Comparison of ENCODE assay signal across 8 cellular contexts in genomic region chr10:97401455-97401919, GRCh38. TPM values are rescaled to one million over a fixed set of nuclear protein-coding genes. Genes with fewer than 3 reads are reported as not detected.
DNase-seq lines count a peak whose midpoint lies in the region; ATAC-seq and TF ChIP-seq lines count a peak whose summit lies in the region.

No MANE protein-coding gene starts in this region.

- H3K27me3 Mint-ChIP-seq in T-cell, result no peaks in the 10 kb centered on the region

- POLR2A ChIA-PET in T-cell (lab: Charles Lee), result interaction anchor here (0.5 to 1.6 kb wide), 24 partner anchors 8 to 1272 kb away, joined by 3 to 16 read pairs (median 4); partner anchors contain the start of gene GOLGA7B (in 1 of the 2)

- CTCF ChIA-PET in T-cell (lab: Charles Lee), result interaction anchor here in 1 of 2 donors (0.6 to 2.7 kb wide), 11 partner anchors 9 to 329 kb away, joined by 3 to 14 read pairs (median 4); partner anchors contain the start of genes FRAT1 and PGAM1

- no peaks in the 10 kb centered on the region for H3K36me3 Mint-ChIP-seq in T-cell

- peak overlapping the region; percentile 93 to 98 (median 95) for H3K4me3 Mint-ChIP-seq in T-cell

- TF ChIP-seq POLR2A in sigmoid colon (IDR thresholded peaks at IDR 0.05), result no peak

- no peaks in the 10 kb centered on the region for H3K9me3 ChIP-seq in sigmoid colon

- peak overlapping the region; percentile 88 for H3K4me3 ChIP-seq in GM12875 (ENCODE audit: low read depth, low read length)
- peak overlapping the region; percentile 93 for H3K4me3 ChIP-seq in fibroblast of mammary gland (ENCODE audit: control insufficient read depth, low read depth, low read length)
- peak overlapping the region in 3 of 4 donors; percentile 73 to 86 (median 74) for H3K4me3 ChIP-seq in sigmoid colon

- H3K27ac ChIP-seq in sigmoid colon, result peak overlapping the region; percentile 65 to 82 (median 72)

- no peaks in the 10 kb centered on the region for H3K27me3 ChIP-seq in sigmoid colon

- TF ChIP-seq EP300 in sigmoid colon (IDR thresholded peaks at IDR 0.05), result peak in 1 of 4 donors; percentile 1

- DNase-seq in T-cell (no peak), fibroblast of mammary gland (ENCODE audit: low read depth) (no peak), sigmoid colon (no peak), NCI-H1048 (lab: John Stamatoyannopoulos, UW) (no peak), pons (ENCODE audit: low spot score) (no peak)

- 62 to 67% methylated on average over 13 of the region's 13 CpGs for WGBS in sigmoid colon, 2 donors

- peaks cover 0 to 19% (median 17%) of the 10 kb centered on the region in 4 donors for H3K4me1 ChIP-seq in sigmoid colon

- H3K9me3 Mint-ChIP-seq in T-cell, result no peaks in the 10 kb centered on the region

- no peak for TF ChIP-seq CTCF in GM12875 (IDR thresholded peaks at IDR 0.05; ENCODE audit: borderline replicate concordance, insufficient read depth, low read depth, low read length)
- no peak for TF ChIP-seq CTCF in fibroblast of mammary gland (conservative IDR thresholded peaks at IDR 0.05; ENCODE audit: control insufficient read depth, insufficient read depth, low read depth, low read length)
- TF ChIP-seq CTCF in sigmoid colon (IDR thresholded peaks at IDR 0.05), result no peak

- peak overlapping the region; percentile 93 for H3K27ac Mint-ChIP-seq in T-cell

- ATAC-seq in T-cell (replicated peaks in 1 of 4), result no peak
- no peak for ATAC-seq in GM18907 (IDR thresholded peaks at IDR 0.05; ENCODE audit: unreplicated experiment)
- ATAC-seq in HG02973 (IDR thresholded peaks at IDR 0.05; ENCODE audit: unreplicated experiment), result no peak

- H3K4me1 Mint-ChIP-seq in T-cell, result peaks cover 15 to 20% (median 16%) of the 10 kb centered on the region in 3 donors

- H3K36me3 ChIP-seq in sigmoid colon, result peaks cover 0 to 12% (median 4%) of the 10 kb centered on the region in 4 donors

- intact Hi-C loops in sigmoid colon (cut with DNase I), result loop anchor here (1.0 to 5.0 kb wide), 3 partner anchors 45 to 151 kb away; partner anchors contain the start of genes EXOSC1, FRAT2 and ZDHHC16

RNA-seq across cellular contexts. Expression of gene RRP12, which starts 0.3 kb away (rescaled TPM):
- total RNA-seq in T-cell (10 to 100 TPM; 25.9 to 91.4 (median 33.5) TPM), sigmoid colon (10 to 100 TPM in 2 of 4 donors, 1 to 10 TPM in 2; 5.9 to 17.4 (median 9.8) TPM)
- 10 to 100 TPM in 1 of 3 donors, 1 to 10 TPM in 2; 3.2 to 18.8 (median 7.8) TPM for polyA plus RNA-seq in sigmoid colon

RNA-seq across cellular contexts. Expression of gene PGAM1, which starts 24.5 kb away (rescaled TPM):
- 100 to 1,000 TPM in 1 of 5 donors, 10 to 100 TPM in 4; 66.3 to 108 (median 94.8) TPM for total RNA-seq in T-cell
- total RNA-seq in sigmoid colon, result 100 to 1,000 TPM; 188 to 306 (median 224) TPM
- polyA plus RNA-seq in sigmoid colon, result 100 to 1,000 TPM; 195 to 363 (median 303) TPM

RNA-seq across cellular contexts. Expression of gene EXOSC1, which starts 44.3 kb away (rescaled TPM):
- total RNA-seq in T-cell (10 to 100 TPM; 32.2 to 51.0 (median 46.8) TPM), sigmoid colon (10 to 100 TPM; 29.1 to 40.0 (median 38.7) TPM)
- polyA plus RNA-seq in sigmoid colon, result 10 to 100 TPM; 35.4 to 42.6 (median 36.8) TPM

RNA-seq across cellular contexts. Expression of gene ZDHHC16, which starts 44.5 kb away (rescaled TPM):
- total RNA-seq in T-cell, result 10 to 100 TPM; 16.1 to 38.8 (median 36.2) TPM
- 10 to 100 TPM; 15.7 to 36.3 (median 24.0) TPM for total RNA-seq in sigmoid colon
- polyA plus RNA-seq in sigmoid colon, result 10 to 100 TPM; 16.8 to 35.1 (median 21.5) TPM
